21 cellular contexts compared by ENCODE assay signal in genomic region chr2:123061534-123061933, GRCh38.
DNase-seq lines count a peak whose midpoint lies in the region; ATAC-seq lines count a peak whose summit lies in the region.
"Had no signal": no experiment of that assay in that cellular context is flagged by ENCODE, and none has a peak within 500 bp of the region (broad histone marks: within the 10 kb centered on the region; RNA-seq: fewer than 3 reads in every experiment).

No MANE protein-coding gene starts in this region.

- no peaks in the 10 kb centered on the region for H3K27me3 ChIP-seq in H7 (ENCODE audit: control insufficient read depth, insufficient read depth, low read length)
- H3K27me3 ChIP-seq: BLaER1 treated with 17β-estradiol and CSF1 and Interleukin-3, amounts not matched to agents 10 nM and 100 nM; SJSA1 had no signal

- ATAC-seq in GM19463 (IDR thresholded peaks at IDR 0.05; ENCODE audit: unreplicated experiment) (no peak), GM18861 (IDR thresholded peaks at IDR 0.05; ENCODE audit: unreplicated experiment) (no peak)
- ATAC-seq: K562 had no signal

- no peak overlapping the region for H3K4me3 ChIP-seq in H7 (ENCODE audit: insufficient read depth, low read depth, low read length)
- H3K4me3 ChIP-seq: BLaER1 treated with 17β-estradiol and CSF1 and Interleukin-3, amounts not matched to agents 10 nM and 100 nM; K562; SJSA1 had no signal

- no peaks in the 10 kb centered on the region for H3K36me3 ChIP-seq in H7 (replicated peaks; ENCODE audit: control insufficient read depth, insufficient read depth, low read length)
- H3K36me3 ChIP-seq: BLaER1 treated with 17β-estradiol and CSF1 and Interleukin-3, amounts not matched to agents 10 nM and 100 nM; SJSA1 had no signal

- DNase-seq in H7, result peak; percentile 12
- DNase-seq in ecto neural progenitor cell (ENCODE audit: low spot score), result peak; percentile 55
- peak; percentile 14 for DNase-seq in iPS-NIHi7 (ENCODE audit: extremely low spot score)
- peak; percentile 22 for DNase-seq in retina
- DNase-seq in activated gamma-delta T cell treated with Interleukin-2 at 50 U/mL for 16 hours, result no peak
- DNase-seq: AML-193; CD4-positive, alpha-beta T cell; Kasumi-1; NCI-H1105; NCI-H1436 treated with DMSO at 0.1 percent for 48 hours; NCI-H187 treated with DMSO at 0.1 percent for 48 hours; NCI-H2107; NCI-H446 treated with DMSO at 0.1 percent for 48 hours; NCI-H526; Right ventricle myocardium superior; RPMI8226 had no signal
